In genomic region chr3:179921500-179921899, GRCh38 we compare ENCODE assay signal across 10 cellular contexts.
A peak's percentile ranks its signal among the peaks of the same experiment; 100 is the strongest.
DNase-seq lines count a peak whose midpoint lies in the region; ATAC-seq and TF ChIP-seq lines count a peak whose summit lies in the region.
"Had no signal": no experiment of that assay in that cellular context is flagged by ENCODE, and none has a peak within 500 bp of the region (broad histone marks: within the 10 kb centered on the region; RNA-seq: fewer than 3 reads in every experiment).

No MANE protein-coding gene starts in this region.

- peak; percentile 52 for DNase-seq in GM13977 (ENCODE audit: low spot score)
- DNase-seq in NCI-H510A treated with DMSO at 0.1 percent for 48 hours (lab: John Stamatoyannopoulos, UW) = peak; percentile 68
- no peak for DNase-seq in HT-29 (ENCODE audit: low spot score)
- no peak for DNase-seq in ecto neural progenitor cell (ENCODE audit: low spot score)
- DNase-seq in G401 (ENCODE audit: low spot score) = no peak
- DNase-seq: activated T-cell treated with anti-CD3 and anti-CD28 coated beads, Interleukin-2, amount 50 U/mL, for 1 hour; SW 1271 had no signal

- in situ Hi-C loops in GM13977 (cut with MboI; ENCODE audit: low pct_unique_long_range_greater_than_20kb, low sequenced_read_pairs, unreplicated experiment) = no loop called here
- in situ Hi-C loops in G401 (cut with HindIII; ENCODE audit: low sequenced_read_pairs) = no loop called here

- TF ChIP-seq CTCF in GM13977 (IDR thresholded peaks at IDR 0.05; ENCODE audit: extremely low read depth, insufficient read depth, missing control alignments) = no peak

- peak; percentile 95 for ATAC-seq in GM19455 (IDR thresholded peaks at IDR 0.05; ENCODE audit: unreplicated experiment)
- peak; percentile 98 for ATAC-seq in HG02973 (IDR thresholded peaks at IDR 0.05; ENCODE audit: unreplicated experiment)
- no peak for ATAC-seq in esophagus mucosa

Comparison
In these comparisons a context has a peak if more than half of its experiments do, and no peak if none do; other contexts are left out.
1. DNase-seq: peak in GM13977 (single experiment) and NCI-H510A treated with DMSO at 0.1 percent for 48 hours (single experiment); none in HT-29 (single experiment), ecto neural progenitor cell (single experiment) and G401 (single experiment).